16 cellular contexts compared by ENCODE assay signal in the genomic region with DNA sequence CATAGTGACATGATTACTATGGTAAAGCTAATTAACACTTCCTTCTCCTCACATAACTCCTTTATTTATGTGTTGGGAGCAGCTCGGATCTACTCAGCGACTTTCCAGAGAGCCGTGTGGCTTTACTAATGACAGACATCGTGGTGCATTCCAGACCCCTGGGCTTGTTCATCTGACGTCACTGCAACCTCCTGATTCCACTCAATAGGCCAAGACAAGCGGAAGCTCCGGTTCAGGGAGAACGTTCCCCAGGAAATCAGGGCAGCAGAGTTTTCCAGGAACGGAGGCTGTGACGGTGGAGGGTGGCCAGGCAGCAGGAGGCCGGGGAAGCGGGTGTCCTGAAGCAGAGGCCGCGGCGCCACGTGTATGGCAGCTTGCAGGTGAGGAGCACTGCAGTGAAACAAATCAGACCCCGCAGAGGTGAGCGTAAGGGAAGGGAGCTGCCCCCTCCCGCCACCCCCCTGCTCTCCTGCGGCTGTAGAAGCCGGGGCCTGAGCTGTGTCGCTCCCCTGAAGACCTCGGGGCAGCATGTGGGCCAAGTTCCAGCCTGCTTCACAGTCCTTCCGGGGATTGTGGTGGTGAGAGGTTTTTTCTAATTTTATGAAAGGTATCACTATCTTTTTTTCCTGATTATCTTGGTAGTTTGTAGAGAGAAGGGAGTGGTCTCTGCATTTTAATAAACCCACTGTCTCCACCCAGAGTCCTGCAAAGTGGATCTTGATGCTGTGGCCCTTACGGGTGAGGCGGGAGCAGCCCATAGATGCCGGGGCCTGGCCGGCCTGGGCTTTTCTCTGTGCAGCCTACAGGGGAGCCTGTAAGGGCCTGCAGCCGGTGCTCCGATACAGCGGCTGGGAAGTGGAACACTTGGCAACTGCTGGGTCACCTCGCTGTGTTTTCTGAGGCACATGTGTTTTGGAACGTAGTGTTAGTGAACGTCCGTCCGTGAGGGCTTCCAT.
A peak's percentile ranks its signal among the peaks of the same experiment; 100 is the strongest.
DNase-seq lines count a peak whose midpoint lies in the region; ATAC-seq and TF ChIP-seq lines count a peak whose summit lies in the region.
"Had no signal": no experiment of that assay in that cellular context is flagged by ENCODE, and none has a peak within 500 bp of the region (broad histone marks: within the 10 kb centered on the region; RNA-seq: fewer than 3 reads in every experiment).

No MANE protein-coding gene starts in this region.

- H2AFZ ChIP-seq in ACC112 (ENCODE audit: low read length, unreplicated experiment): no peak overlapping the region

- intact Hi-C loops in left cardiac atrium (cut with DNase I): no loop called here

- TF ChIP-seq CTCF in HEK293 (tag by site-specific recombination; IDR thresholded peaks at IDR 0.05) (no peak), fibroblast of pulmonary artery (IDR thresholded peaks at IDR 0.05; ENCODE audit: low read length, missing control alignments) (no peak)

- H3K36me3 ChIP-seq in ACC112 (ENCODE audit: insufficient read depth, low read length): no peaks in the 10 kb centered on the region
- no peaks in the 10 kb centered on the region for H3K36me3 ChIP-seq in HEK293 (ENCODE audit: control insufficient read depth in 2 of 2, insufficient read depth in 1 of 2, low read length in 2 of 2)
- H3K36me3 ChIP-seq: BLaER1 treated with 17β-estradiol and CSF1 and Interleukin-3, amounts not matched to agents 10 nM and 100 nM; HAP-1 had no signal

- CTCF ChIA-PET in HEK293 (lab: Yijun Ruan, JAX): no interaction called here

- no peak for ATAC-seq in GM18907 (IDR thresholded peaks at IDR 0.05; ENCODE audit: unreplicated experiment)
- no peak for ATAC-seq in left cardiac atrium
- ATAC-seq: GM12878 had no signal

- POLR2A ChIA-PET in HEK293 (lab: Yijun Ruan, JAX): no interaction called here

- no peak overlapping the region for H3K4me3 ChIP-seq in ACC112 (ENCODE audit: low read depth, low read length)
- H3K4me3 ChIP-seq in HEK293 (ENCODE audit: low read depth, low read length): no peak overlapping the region
- H3K4me3 ChIP-seq in fibroblast of pulmonary artery (replicated peaks; ENCODE audit: low read depth, low read length): no peak overlapping the region
- H3K4me3 ChIP-seq: BLaER1 treated with 17β-estradiol and CSF1 and Interleukin-3, amounts not matched to agents 10 nM and 100 nM; GM12878; HAP-1 had no signal

- no peaks in the 10 kb centered on the region for H3K27me3 ChIP-seq in ACC112 (ENCODE audit: insufficient read depth, low read length)
- H3K27me3 ChIP-seq: BLaER1 treated with 17β-estradiol and CSF1 and Interleukin-3, amounts not matched to agents 10 nM and 100 nM had no signal

- H3K9me3 ChIP-seq in HEK293 (ENCODE audit: control insufficient read depth, insufficient read depth, low read depth, low read length): no peaks in the 10 kb centered on the region
- H3K9me3 ChIP-seq: HAP-1 had no signal

- H3K4me1 ChIP-seq in ACC112 (ENCODE audit: control insufficient read depth, insufficient read depth, low read length, unreplicated experiment): peaks cover 3% of the 10 kb centered on the region
- H3K4me1 ChIP-seq in HEK293 (ENCODE audit: control insufficient read depth, insufficient read depth, low read length): no peaks in the 10 kb centered on the region
- H3K4me1 ChIP-seq: BLaER1 treated with 17β-estradiol and CSF1 and Interleukin-3, amounts not matched to agents 10 nM and 100 nM; HAP-1 had no signal

- peak; percentile 11 for DNase-seq in fibroblast of pulmonary artery (ENCODE audit: low read depth)
- DNase-seq in retina: peak; percentile 62
- no peak for DNase-seq in T1000 (lab: John Stamatoyannopoulos, UW)
- no peak for DNase-seq in left cardiac atrium
- DNase-seq: 8988T; ACHN; CD4-positive, CD25-positive, alpha-beta regulatory T cell; DMS53; GOT3; HFFc6 had no signal

- H3K79me2 ChIP-seq in ACC112 (ENCODE audit: control insufficient read depth, insufficient read depth, low read length, unreplicated experiment): no peaks in the 10 kb centered on the region

- H3K27ac ChIP-seq in ACC112 (ENCODE audit: low read depth, low read length) (peak overlapping the region; percentile 56; the same call in 1 of the 2 replicates), HEK293 (ENCODE audit: extremely low read depth, low read depth, low read length) (no peak overlapping the region)
- H3K27ac ChIP-seq: BLaER1 treated with 17β-estradiol and CSF1 and Interleukin-3, amounts not matched to agents 10 nM and 100 nM had no signal

TF ChIP-seq in HEK293, 187 proteins besides CTCF, POLR2A, EP300 and RAD21:
- TF ChIP-seq ZNF449 (tag by site-specific recombination; IDR thresholded peaks at IDR 0.05) (no peak), ZNF558 (tag by site-specific recombination; IDR thresholded peaks at IDR 0.05) (no peak), ZNF280C (tag by site-specific recombination; IDR thresholded peaks at IDR 0.05) (no peak), ZNF48 (tag by site-specific recombination; IDR thresholded peaks at IDR 0.05) (no peak), ATF2 (tag by site-specific recombination; IDR thresholded peaks at IDR 0.05; ENCODE audit: low read depth) (0 out of 2 replicates have a peak, but pooled peaks have one; percentile 28)

Comparison
In these comparisons a context has a peak if more than half of its experiments do, and no peak if none do; other contexts are left out.
1. DNase-seq: peak in fibroblast of pulmonary artery (single experiment) and retina (single experiment); none in T1000 (single experiment) and left cardiac atrium (single experiment).